21 cellular contexts compared by ENCODE assay signal in genomic region chr4:185421366-185422124, GRCh38. TPM values are rescaled to one million over a fixed set of nuclear protein-coding genes. Genes with fewer than 3 reads are reported as not detected.
A peak's percentile ranks its signal among the peaks of the same experiment; 100 is the strongest.
DNase-seq lines count a peak whose midpoint lies in the region; ATAC-seq and TF ChIP-seq lines count a peak whose summit lies in the region.
"Had no signal": no experiment of that assay in that cellular context is flagged by ENCODE, and none has a peak within 500 bp of the region (broad histone marks: within the 10 kb centered on the region; RNA-seq: fewer than 3 reads in every experiment).

No MANE protein-coding gene starts in this region.

- peaks cover 67% of the 10 kb centered on the region for H3K36me3 Mint-ChIP-seq in brain
- H3K36me3 Mint-ChIP-seq in activated CD4-positive, alpha-beta T cell treated with anti-CD3 and anti-CD28 coated beads, Interleukin-2, amount 10 ng/mL, durations not matched to agents 24 days and 14 days (ENCODE audit: low read depth): peaks cover 31% of the 10 kb centered on the region

- H3K9me3 Mint-ChIP-seq in brain: peaks cover 0 to 6% (median 4%) of the 10 kb centered on the region in 5 experiments
- no peaks in the 10 kb centered on the region for H3K9me3 Mint-ChIP-seq in activated CD4-positive, alpha-beta T cell treated with anti-CD3 and anti-CD28 coated beads, Interleukin-2, amount 10 ng/mL, durations not matched to agents 24 days and 14 days
- H3K9me3 Mint-ChIP-seq: activated naive CD8-positive, alpha-beta T cell treated with anti-CD3 and anti-CD28 coated beads, Interleukin-2, amount 10 ng/mL, durations not matched to agents 7 days and 5 days; H9 had no signal

- no peaks in the 10 kb centered on the region for H3F3A ChIP-seq in PC-3 (ENCODE audit: low read length, unreplicated experiment)

- H2BK120ac ChIP-seq in mesenchymal stem cell (ENCODE audit: low read depth, low read length): no peak overlapping the region

- H3K27me3 Mint-ChIP-seq in brain: peaks cover 6% of the 10 kb centered on the region
- no peaks in the 10 kb centered on the region for H3K27me3 Mint-ChIP-seq in activated CD4-positive, alpha-beta T cell treated with anti-CD3 and anti-CD28 coated beads, Interleukin-2, amount 10 ng/mL, durations not matched to agents 24 days and 14 days
- H3K27me3 Mint-ChIP-seq: activated naive CD8-positive, alpha-beta T cell treated with anti-CD3 and anti-CD28 coated beads, Interleukin-2, amount 10 ng/mL, durations not matched to agents 7 days and 5 days had no signal

- H2BK12ac ChIP-seq in mesenchymal stem cell (ENCODE audit: low read length in 2 of 2): no peak overlapping the region

- ATAC-seq in GM21515 (IDR thresholded peaks at IDR 0.05; ENCODE audit: unreplicated experiment) (no peak), PC-3 (no peak)
- ATAC-seq: left ventricle myocardium superior had no signal

- DNase-seq in AG08395 (ENCODE audit: low spot score): peak; percentile 28
- peak; percentile 47 for DNase-seq in GM04503 (ENCODE audit: low read depth)
- peak; percentile 73 for DNase-seq in mesenchymal stem cell
- DNase-seq in 8988T: no peak
- no peak for DNase-seq in activated CD4-positive, alpha-beta T cell treated with anti-CD3 and anti-CD28 coated beads, Interleukin-2, amount 10 ng/mL, durations not matched to agents 24 days and 14 days
- no peak for DNase-seq in PC-3
- DNase-seq: activated naive CD8-positive, alpha-beta T cell treated with anti-CD3 and anti-CD28 coated beads, Interleukin-2, amount 10 ng/mL, durations not matched to agents 7 days and 5 days; activated T-cell treated with anti-CD3 and anti-CD28 coated beads for 4 hours; H9; hippocampal formation; left ventricle myocardium superior; NCI-H1092 treated with DMSO at 0.1 percent for 48 hours; NCI-H2227 treated with DMSO at 0.1 percent for 48 hours; SIG-M5; stimulated activated CD4-positive, alpha-beta T cell treated with anti-CD3 and anti-CD28 coated beads, Interleukin-2, amount 100 ng/mL, for 24 hours; stimulated activated CD8-positive, alpha-beta memory T cell treated with anti-CD3 and anti-CD28 coated beads, Interleukin-4, amount 100 ng/mL, for 48 hours; T-helper 9 cell; trophoblast cell had no signal

- no peaks in the 10 kb centered on the region for H3K9me3 ChIP-seq in mesenchymal stem cell (ENCODE audit: control insufficient read depth, low read length)
- H3K9me3 ChIP-seq in PC-3 (ENCODE audit: low read length): no peaks in the 10 kb centered on the region

- H3K4me1 ChIP-seq in mesenchymal stem cell (ENCODE audit: control insufficient read depth, insufficient read depth, low read depth, low read length) (peaks cover 6% of the 10 kb centered on the region), PC-3 (ENCODE audit: insufficient read depth, low read length) (peaks cover 5% of the 10 kb centered on the region)

- WGBS in mesenchymal stem cell: 26% methylated on average over 2 of the region's 2 CpGs

- no peak overlapping the region for H2BK15ac ChIP-seq in mesenchymal stem cell (ENCODE audit: low read depth, poor library complexity, severe bottlenecking)

- no peak overlapping the region for H3K14ac ChIP-seq in mesenchymal stem cell (ENCODE audit: low read length in 2 of 2)

- no peak overlapping the region for H3K18ac ChIP-seq in mesenchymal stem cell (ENCODE audit: low read depth in 1 of 2, low read length in 2 of 2)

- H3K79me2 ChIP-seq in PC-3 (ENCODE audit: low read length): peaks cover 22% of the 10 kb centered on the region

- H3K9me2 ChIP-seq in PC-3 (replicated peaks; ENCODE audit: low read length): no peaks in the 10 kb centered on the region

- H3K4me3 ChIP-seq in mesenchymal stem cell (ENCODE audit: insufficient read depth in 1 of 2, low read depth in 1 of 2, low read length in 2 of 2): peak overlapping the region in 1 of 2 experiments; percentile 7
- H3K4me3 ChIP-seq in PC-3 (ENCODE audit: low read length): no peak overlapping the region

- H3K4me2 ChIP-seq in mesenchymal stem cell (ENCODE audit: low read length, poor library complexity, severe bottlenecking) (no peak overlapping the region), PC-3 (ENCODE audit: low read length) (no peak overlapping the region)

- no peak overlapping the region for H4K8ac ChIP-seq in mesenchymal stem cell (ENCODE audit: low read length)

- TF ChIP-seq CTCF in brain (conservative IDR thresholded peaks at IDR 0.05) (no peak), PC-3 (conservative IDR thresholded peaks at IDR 0.05; ENCODE audit: low read depth, low read length) (no peak)

- H3K27ac ChIP-seq in mesenchymal stem cell (ENCODE audit: low read length, poor library complexity, severe bottlenecking): no peak overlapping the region
- H3K27ac ChIP-seq in PC-3 (ENCODE audit: low read length): no peak overlapping the region
- H3K27ac ChIP-seq: C4-2B had no signal

- H4K91ac ChIP-seq in mesenchymal stem cell (ENCODE audit: low read length): no peak overlapping the region

- no TSS peak for BruUV-seq in PC-3 (replicated peaks; lab: Mats Ljungman, UMichigan)

- no peaks in the 10 kb centered on the region for H4K20me1 ChIP-seq in PC-3 (ENCODE audit: low read length)

- intact Hi-C loops in activated CD4-positive, alpha-beta T cell treated with anti-CD3 and anti-CD28 coated beads, Interleukin-2, amount 10 ng/mL, durations not matched to agents 24 days and 14 days (cut with micrococcal nuclease): no loop called here
- intact Hi-C loops in PC-3 (cut with micrococcal nuclease): no loop called here

- H3K4ac ChIP-seq in mesenchymal stem cell (ENCODE audit: low read depth in 1 of 2, low read length in 2 of 2): no peak overlapping the region

- peaks cover 36% of the 10 kb centered on the region for H3K4me1 Mint-ChIP-seq in brain
- peaks cover 24% of the 10 kb centered on the region for H3K4me1 Mint-ChIP-seq in activated CD4-positive, alpha-beta T cell treated with anti-CD3 and anti-CD28 coated beads, Interleukin-2, amount 10 ng/mL, durations not matched to agents 24 days and 14 days

- no peak overlapping the region for H2AK5ac ChIP-seq in mesenchymal stem cell (ENCODE audit: low read length, severe bottlenecking)

- peak overlapping the region in 4 of 5 experiments; percentile 1 to 66 (median 44) for H3K27ac Mint-ChIP-seq in brain
- H3K27ac Mint-ChIP-seq in activated CD4-positive, alpha-beta T cell treated with anti-CD3 and anti-CD28 coated beads, Interleukin-2, amount 10 ng/mL, durations not matched to agents 24 days and 14 days: no peak overlapping the region
- H3K27ac Mint-ChIP-seq: activated naive CD8-positive, alpha-beta T cell treated with anti-CD3 and anti-CD28 coated beads, Interleukin-2, amount 10 ng/mL, durations not matched to agents 7 days and 5 days had no signal

- POLR2A ChIA-PET in PC-3 (lab: Charles Lee; ENCODE audit: unreplicated experiment): no interaction called here

- peaks cover 21% of the 10 kb centered on the region for H3K79me1 ChIP-seq in mesenchymal stem cell (replicated peaks; ENCODE audit: low read length, poor library complexity, severe bottlenecking)

- peak overlapping the region in 4 of 5 experiments; percentile 10 to 40 (median 18) for H3K4me3 Mint-ChIP-seq in brain
- no peak overlapping the region for H3K4me3 Mint-ChIP-seq in activated CD4-positive, alpha-beta T cell treated with anti-CD3 and anti-CD28 coated beads, Interleukin-2, amount 10 ng/mL, durations not matched to agents 24 days and 14 days
- H3K4me3 Mint-ChIP-seq: activated naive CD8-positive, alpha-beta T cell treated with anti-CD3 and anti-CD28 coated beads, Interleukin-2, amount 10 ng/mL, durations not matched to agents 7 days and 5 days; H9 had no signal

- H3K23ac ChIP-seq in mesenchymal stem cell (ENCODE audit: low read length in 2 of 2): no peak overlapping the region

- H3K36me3 ChIP-seq in mesenchymal stem cell (ENCODE audit: control insufficient read depth in 1 of 2, insufficient read depth in 2 of 2, low read depth in 1 of 2, low read length in 2 of 2): peaks cover 6 to 37% of the 10 kb centered on the region in 2 experiments
- H3K36me3 ChIP-seq in PC-3 (ENCODE audit: low read depth, low read length): no peaks in the 10 kb centered on the region

- H2BK5ac ChIP-seq in mesenchymal stem cell (ENCODE audit: low read depth, low read length, poor library complexity, severe bottlenecking): no peak overlapping the region

- no peaks in the 10 kb centered on the region for H3K27me3 ChIP-seq in mesenchymal stem cell (ENCODE audit: control insufficient read depth in 1 of 2, insufficient read depth in 1 of 2, low read length in 2 of 2)
- H3K27me3 ChIP-seq in PC-3 (ENCODE audit: low read length): no peaks in the 10 kb centered on the region

- peak overlapping the region; percentile 34 for H3K9ac ChIP-seq in mesenchymal stem cell (ENCODE audit: low read length)
- H3K9ac ChIP-seq in PC-3 (ENCODE audit: low read length): no peak overlapping the region

- CTCF ChIA-PET in PC-3 (lab: Charles Lee): no interaction called here

- H2AFZ ChIP-seq in mesenchymal stem cell (ENCODE audit: low read depth, low read length): no peak overlapping the region
- H2AFZ ChIP-seq in PC-3 (ENCODE audit: low read length): no peak overlapping the region

RNA-seq across cellular contexts. Expression of gene UFSP2, which starts 4.2 kb away (rescaled TPM):
- 12.7 TPM for polyA plus RNA-seq in brain (ENCODE audit: insufficient read depth, low read depth, low replicate concordance)
- polyA plus RNA-seq in mesenchymal stem cell (2013, experiment 1 of 2): 25.8 TPM
- polyA plus RNA-seq in mesenchymal stem cell (2013, experiment 2 of 2): 25.6 TPM
- total RNA-seq in activated CD4-positive, alpha-beta T cell treated with anti-CD3 and anti-CD28 coated beads, Interleukin-2, amount 10 ng/mL, durations not matched to agents 24 days and 14 days: 24.8 and 25.7 TPM in 2 replicates
- 24.6 and 27.0 TPM in 2 replicates for total RNA-seq in PC-3 (2014; rRNA removed)

RNA-seq across cellular contexts. Expression of gene ANKRD37, which starts 24.9 kb away (rescaled TPM):
- 8.8 TPM for polyA plus RNA-seq in brain (ENCODE audit: insufficient read depth, low read depth, low replicate concordance)
- polyA plus RNA-seq in mesenchymal stem cell (2013, experiment 1 of 2): 0.97 TPM
- 0.96 TPM for polyA plus RNA-seq in mesenchymal stem cell (2013, experiment 2 of 2)
- 16.3 and 17.2 TPM in 2 replicates for total RNA-seq in activated CD4-positive, alpha-beta T cell treated with anti-CD3 and anti-CD28 coated beads, Interleukin-2, amount 10 ng/mL, durations not matched to agents 24 days and 14 days
- total RNA-seq in PC-3 (2014; rRNA removed): 11.2 and 18.7 TPM in 2 replicates

RNA-seq across cellular contexts. Expression of gene LRP2BP, which starts 25.8 kb away (rescaled TPM):
- 0.70 TPM for polyA plus RNA-seq in brain (ENCODE audit: insufficient read depth, low read depth, low replicate concordance)
- 0.07 TPM for polyA plus RNA-seq in mesenchymal stem cell (2013, experiment 1 of 2)
- 0.03 TPM for polyA plus RNA-seq in mesenchymal stem cell (2013, experiment 2 of 2)
- total RNA-seq in activated CD4-positive, alpha-beta T cell treated with anti-CD3 and anti-CD28 coated beads, Interleukin-2, amount 10 ng/mL, durations not matched to agents 24 days and 14 days: 0.43 and 0.65 TPM in 2 replicates
- 0.40 and 0.44 TPM in 2 replicates for total RNA-seq in PC-3 (2014; rRNA removed)

RNA-seq across cellular contexts. Expression of gene CCDC110, which starts 50.0 kb away (rescaled TPM):
- 0.27 TPM for polyA plus RNA-seq in brain (ENCODE audit: insufficient read depth, low read depth, low replicate concordance)
- 1.4 TPM for polyA plus RNA-seq in mesenchymal stem cell (2013, experiment 1 of 2)
- polyA plus RNA-seq in mesenchymal stem cell (2013, experiment 2 of 2): 1.3 TPM
- total RNA-seq in activated CD4-positive, alpha-beta T cell treated with anti-CD3 and anti-CD28 coated beads, Interleukin-2, amount 10 ng/mL, durations not matched to agents 24 days and 14 days: not detected in 2 replicates
- total RNA-seq in PC-3 (2014; rRNA removed): 0.62 TPM in 1 of 2 replicates, not detected in the other

Comparison
In these comparisons a context has a peak if more than half of its experiments do, and no peak if none do; other contexts are left out.
1. DNase-seq: peak in AG08395 (single experiment), GM04503 (single experiment) and mesenchymal stem cell (single experiment); none in 8988T (single experiment), activated CD4-positive, alpha-beta T cell treated with anti-CD3 and anti-CD28 coated beads, Interleukin-2, amount 10 ng/mL, durations not matched to agents 24 days and 14 days (single experiment) and PC-3 (single experiment).